Comparison of ENCODE assay signal across 11 cellular contexts in the genomic region with DNA sequence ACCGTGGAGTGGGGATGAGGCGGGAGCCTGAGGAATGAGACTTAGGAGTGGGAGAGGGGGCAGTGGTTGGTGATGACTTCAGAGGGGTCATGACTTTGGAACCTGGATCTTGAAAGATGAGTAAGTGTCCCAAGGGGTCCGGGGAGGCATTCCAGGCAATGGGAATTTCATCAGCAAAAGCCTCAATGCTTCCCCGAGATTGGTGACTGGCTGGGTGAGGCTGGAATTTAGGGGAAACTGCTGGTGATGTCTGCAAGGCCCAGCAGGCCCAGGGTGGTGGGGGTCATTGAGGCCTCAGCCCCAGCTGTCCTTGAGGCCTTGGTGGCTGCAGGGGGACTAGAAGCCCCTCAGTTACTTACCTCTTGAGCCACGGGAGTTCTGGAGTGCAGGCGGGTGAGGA. TPM values are rescaled to one million over a fixed set of nuclear protein-coding genes. Genes with fewer than 3 reads are reported as not detected.
DNase-seq lines count a peak whose midpoint lies in the region; ATAC-seq and TF ChIP-seq lines count a peak whose summit lies in the region.
"Had no signal": no experiment of that assay in that cellular context is flagged by ENCODE, and none has a peak within 500 bp of the region (broad histone marks: within the 10 kb centered on the region; RNA-seq: fewer than 3 reads in every experiment).

No MANE protein-coding gene starts in this region.

- no peak for ATAC-seq in stimulated activated naive CD8-positive, alpha-beta T cell treated with anti-CD3 and anti-CD28 coated beads, Interleukin-15, Interleukin-2, amounts not matched to agents 100 U/mL and 50 U/mL, for 24 hours
- ATAC-seq in HG02840 (IDR thresholded peaks at IDR 0.05; ENCODE audit: low FRiP score, unreplicated experiment): no peak
- ATAC-seq: left colon had no signal

- H3K27me3 ChIP-seq in Peyer's patch: no peaks in the 10 kb centered on the region
- H3K27me3 ChIP-seq: SJSA1 had no signal

- peak overlapping the region; percentile 83 for H3K27ac Mint-ChIP-seq in osteocyte (ENCODE audit: unreplicated experiment)

- H3K27me3 Mint-ChIP-seq in osteocyte (ENCODE audit: unreplicated experiment): no peaks in the 10 kb centered on the region

- in situ Hi-C loops in ACHN (cut with HindIII; ENCODE audit: low pct_ligation_motif_present, low pct_unique_long_range_greater_than_20kb, low sequenced_read_pairs): no loop called here

- no peak overlapping the region for H3K4me3 Mint-ChIP-seq in osteocyte (ENCODE audit: unreplicated experiment)

- no peak for TF ChIP-seq POLR2A in Peyer's patch (IDR thresholded peaks at IDR 0.05)

- peak overlapping the region; percentile 10 to 92 (median 59) for H3K27ac ChIP-seq in Peyer's patch

- no peak for TF ChIP-seq CTCF in Peyer's patch (IDR thresholded peaks at IDR 0.05)
- no peak for TF ChIP-seq CTCF in fibroblast of the aortic adventitia (IDR thresholded peaks at IDR 0.05; ENCODE audit: insufficient read depth, low read length)
- no peak for TF ChIP-seq CTCF in osteocyte (IDR thresholded peaks at IDR 0.05)

- DNase-seq in ACHN: peak; percentile 67
- DNase-seq in Peyer's patch: no peak
- peak; percentile 95 for DNase-seq in fibroblast of the aortic adventitia (ENCODE audit: low read depth)
- DNase-seq in osteocyte (ENCODE audit: extremely low spot score, unreplicated experiment): no peak
- DNase-seq in stimulated activated naive CD8-positive, alpha-beta T cell treated with anti-CD3 and anti-CD28 coated beads, Interleukin-15, Interleukin-2, amounts not matched to agents 100 U/mL and 50 U/mL, for 24 hours: no peak
- DNase-seq in UCSD-AML1 (lab: John Stamatoyannopoulos, UW; ENCODE audit: unreplicated experiment): no peak
- DNase-seq in amniotic stem cell (lab: John Stamatoyannopoulos, UW): no peak
- DNase-seq: NCI-H146 had no signal

- peaks cover 73% of the 10 kb centered on the region for H3K4me1 Mint-ChIP-seq in osteocyte (ENCODE audit: unreplicated experiment)

- H3K4me3 ChIP-seq in Peyer's patch (no peak overlapping the region), fibroblast of the aortic adventitia (ENCODE audit: low read depth, low read length) (no peak overlapping the region)
- H3K4me3 ChIP-seq: SJSA1 had no signal

- peaks cover 0 to 8% (median 0%) of the 10 kb centered on the region in 3 donors for H3K36me3 ChIP-seq in Peyer's patch

- no peaks in the 10 kb centered on the region for H3K9me3 Mint-ChIP-seq in osteocyte (ENCODE audit: unreplicated experiment)

- no peaks in the 10 kb centered on the region for H3K36me3 Mint-ChIP-seq in osteocyte (ENCODE audit: unreplicated experiment)

- no peaks in the 10 kb centered on the region for H3K9me3 ChIP-seq in Peyer's patch
- H3K9me3 ChIP-seq: SJSA1 had no signal

- peaks cover 0 to 74% (median 13%) of the 10 kb centered on the region in 4 donors for H3K4me1 ChIP-seq in Peyer's patch

RNA-seq across cellular contexts. Expression of a gene that starts 7.5 kb away (rescaled TPM):
- total RNA-seq in Peyer's patch: 100 to 1,000 TPM in 2 of 4 donors, 10 to 100 TPM in 2; 80.9 to 168 (median 118) TPM
- 36.2 and 39.3 TPM in 2 replicates for total RNA-seq in fibroblast of the aortic adventitia (ENCODE audit: low replicate concordance)
- 110 and 118 TPM in 2 replicates for total RNA-seq in osteocyte

Comparison
In these comparisons a context has a peak if more than half of its experiments do, and no peak if none do; other contexts are left out.
1. DNase-seq: peak in ACHN (single experiment) and fibroblast of the aortic adventitia (single experiment); none in Peyer's patch (0 of 3), osteocyte (single experiment), stimulated activated naive CD8-positive, alpha-beta T cell treated with anti-CD3 and anti-CD28 coated beads, Interleukin-15, Interleukin-2, amounts not matched to agents 100 U/mL and 50 U/mL, for 24 hours (single experiment), UCSD-AML1 (single experiment) and amniotic stem cell (single experiment).